Comparison of ENCODE assay signal across 24 cellular contexts in genomic region chr5:40780199-40780598, GRCh38.
"Had no signal": no experiment of that assay in that cellular context is flagged by ENCODE, and none has a peak within 500 bp of the region (broad histone marks: within the 10 kb centered on the region; RNA-seq: fewer than 3 reads in every experiment).

No MANE protein-coding gene starts in this region.

- H3K27me3 Mint-ChIP-seq: activated CD4-positive, alpha-beta memory T cell treated with anti-CD3 and anti-CD28 coated beads for 36 hours; activated CD4-positive, alpha-beta T cell treated with anti-CD3 and anti-CD28 coated beads, Interleukin-2, amount 10 ng/mL, durations not matched to agents 24 days and 14 days; activated T-cell treated with anti-CD3 and anti-CD28 coated beads, Interleukin-2, amount 50 U/mL, for 24 hours; activated T-helper 17 cell treated with anti-CD3 and anti-CD28 coated beads, Interleukin-2, amount 50 U/mL, for 72 hours; progenitor cell of endocrine pancreas; stimulated activated naive CD8-positive, alpha-beta T cell treated with anti-CD3 and anti-CD28 coated beads, Interleukin-15, Interleukin-2, amounts not matched to agents 100 ng/mL and 50 ng/mL, for 24 hours; T-helper 17 cell had no signal

- H3K36me3 ChIP-seq: breast epithelium, ovary had no signal

- H3K27ac Mint-ChIP-seq: activated CD4-positive, alpha-beta memory T cell treated with anti-CD3 and anti-CD28 coated beads for 36 hours; activated CD4-positive, alpha-beta T cell treated with anti-CD3 and anti-CD28 coated beads, Interleukin-2, amount 10 ng/mL, durations not matched to agents 24 days and 14 days; nephron; progenitor cell of endocrine pancreas; stimulated activated naive CD8-positive, alpha-beta T cell treated with anti-CD3 and anti-CD28 coated beads, Interleukin-15, Interleukin-2, amounts not matched to agents 100 ng/mL and 50 ng/mL, for 24 hours; T-helper 17 cell had no signal

- ATAC-seq: activated T-helper 17 cell treated with anti-CD3 and anti-CD28 coated beads, Interleukin-2, amount 50 U/mL, for 72 hours; T-helper 17 cell; upper lobe of right lung had no signal

- H3K4me3 ChIP-seq: breast epithelium, esophagus muscularis mucosa, lung, ovary, upper lobe of right lung had no signal

- H3K9me3 Mint-ChIP-seq: activated CD4-positive, alpha-beta memory T cell treated with anti-CD3 and anti-CD28 coated beads for 36 hours; activated CD4-positive, alpha-beta T cell treated with anti-CD3 and anti-CD28 coated beads, Interleukin-2, amount 10 ng/mL, durations not matched to agents 24 days and 14 days; activated T-cell treated with anti-CD3 and anti-CD28 coated beads, Interleukin-2, amount 50 U/mL, for 24 hours; activated T-helper 17 cell treated with anti-CD3 and anti-CD28 coated beads, Interleukin-2, amount 50 U/mL, for 72 hours; nephron; stimulated activated naive CD8-positive, alpha-beta T cell treated with anti-CD3 and anti-CD28 coated beads, Interleukin-15, Interleukin-2, amounts not matched to agents 100 ng/mL and 50 ng/mL, for 24 hours had no signal

- H3K9me3 ChIP-seq: breast epithelium, esophagus muscularis mucosa, ovary, upper lobe of right lung had no signal

- H3K4me1 Mint-ChIP-seq: nephron had no signal

- H3K4me3 Mint-ChIP-seq: activated CD4-positive, alpha-beta memory T cell treated with anti-CD3 and anti-CD28 coated beads for 36 hours; activated CD4-positive, alpha-beta T cell treated with anti-CD3 and anti-CD28 coated beads, Interleukin-2, amount 10 ng/mL, durations not matched to agents 24 days and 14 days; activated T-cell treated with anti-CD3 and anti-CD28 coated beads, Interleukin-2, amount 50 U/mL, for 24 hours; activated T-helper 17 cell treated with anti-CD3 and anti-CD28 coated beads, Interleukin-2, amount 50 U/mL, for 72 hours; nephron; stimulated activated naive CD8-positive, alpha-beta T cell treated with anti-CD3 and anti-CD28 coated beads, Interleukin-15, Interleukin-2, amounts not matched to agents 100 ng/mL and 50 ng/mL, for 24 hours; T-helper 17 cell had no signal

- FAIRE-seq: endothelial cell of umbilical vein, frontal cortex had no signal

- H3K27me3 ChIP-seq: breast epithelium, esophagus muscularis mucosa, ovary, upper lobe of right lung had no signal

- DNase-seq: activated CD4-positive, alpha-beta memory T cell treated with anti-CD3 and anti-CD28 coated beads for 36 hours; activated CD4-positive, alpha-beta T cell treated with anti-CD3 and anti-CD28 coated beads, Interleukin-2, amount 10 ng/mL, durations not matched to agents 24 days and 14 days; activated CD4-positive, CD25-positive, alpha-beta regulatory T cell treated with anti-CD3 and anti-CD28 coated beads, Interleukin-2, amount 50 U/mL, for 72 hours; activated CD8-positive, alpha-beta memory T cell treated with anti-CD3 and anti-CD28 coated beads, Interleukin-2, amount 50 U/mL, for 48 hours; activated gamma-delta T cell treated with Interleukin-2 at 50 U/mL for 16 hours; activated naive CD4-positive, alpha-beta T cell treated with anti-CD3 and anti-CD28 coated beads, Interleukin-2, amount 50 U/mL, for 16 hours; activated T-cell treated with anti-CD3 and anti-CD28 coated beads, Interleukin-2, amount 50 U/mL, for 24 hours; central memory CD4-positive, alpha-beta T cell; kidney glomerular epithelial cell; ovary; stimulated activated CD4-positive, alpha-beta T cell treated with anti-CD3 and anti-CD28 coated beads, Interleukin-4, amount 100 ng/mL, for 1 hour; substantia nigra; T-helper 17 cell; T1000; upper lobe of right lung had no signal

- H3K27ac ChIP-seq: breast epithelium, esophagus muscularis mucosa, ovary, upper lobe of right lung had no signal
